In the genomic region with DNA sequence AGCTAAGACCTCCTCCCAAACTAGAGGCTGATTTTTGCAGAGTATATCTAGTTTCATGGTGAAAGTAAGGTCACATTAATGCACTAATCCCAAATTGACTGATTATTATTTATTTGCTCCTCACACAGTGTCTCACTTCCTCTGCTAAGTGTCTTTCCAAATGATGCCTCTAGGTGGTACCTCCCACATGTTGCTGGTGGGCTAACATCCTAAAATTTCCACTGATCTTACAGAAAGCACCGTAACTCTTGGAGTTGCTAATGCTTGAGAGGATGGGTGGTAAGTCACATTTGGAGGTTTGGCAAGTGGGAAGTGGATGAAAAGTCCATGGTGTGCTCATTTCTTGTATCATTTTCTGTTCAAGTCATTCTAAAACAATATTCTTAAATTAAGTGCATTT, we compare ENCODE assay signal across 17 cellular contexts.
DNase-seq lines count a peak whose midpoint lies in the region; TF ChIP-seq lines count a peak whose summit lies in the region.
"Had no signal": no experiment of that assay in that cellular context is flagged by ENCODE, and none has a peak within 500 bp of the region (broad histone marks: within the 10 kb centered on the region; RNA-seq: fewer than 3 reads in every experiment).

No MANE protein-coding gene starts in this region.

- H3K4me2 ChIP-seq in neuronal stem cell (ENCODE audit: insufficient read depth, low read length, poor library complexity, severe bottlenecking) = no peak overlapping the region

- no peak overlapping the region for H3K4me3 ChIP-seq in fibroblast of pulmonary artery (replicated peaks; ENCODE audit: low read depth, low read length)
- no peak overlapping the region for H3K4me3 ChIP-seq in ascending aorta
- H3K4me3 ChIP-seq in neuronal stem cell (ENCODE audit: low read length in 2 of 2) = no peak overlapping the region
- H3K4me3 ChIP-seq: SJCRH30 had no signal

- H3K18ac ChIP-seq in neuronal stem cell (ENCODE audit: low read length) = no peak overlapping the region

- H3K79me1 ChIP-seq in neuronal stem cell (ENCODE audit: low read depth, low read length) = no peaks in the 10 kb centered on the region

- H4K8ac ChIP-seq in neuronal stem cell (ENCODE audit: low read depth, low read length) = no peak overlapping the region

- no peak overlapping the region for H3K23ac ChIP-seq in neuronal stem cell (ENCODE audit: low read depth, low read length, poor library complexity)

- no peak overlapping the region for H2AK5ac ChIP-seq in neuronal stem cell (ENCODE audit: low read depth, low read length)

- H3K36me3 ChIP-seq in ascending aorta (no peaks in the 10 kb centered on the region), neuronal stem cell (replicated peaks in 1 of 2; ENCODE audit: control insufficient read depth in 2 of 2, insufficient read depth in 2 of 2, low read length in 2 of 2) (no peaks in the 10 kb centered on the region)
- H3K36me3 ChIP-seq: neutrophil, SJCRH30 had no signal

- H3K4me1 ChIP-seq in ascending aorta = no peaks in the 10 kb centered on the region
- H3K4me1 ChIP-seq in neuronal stem cell (ENCODE audit: control insufficient read depth in 2 of 2, insufficient read depth in 1 of 2, low read depth in 1 of 2, low read length in 2 of 2) = no peaks in the 10 kb centered on the region
- H3K4me1 ChIP-seq: SJCRH30 had no signal

- no peak overlapping the region for H2AFZ ChIP-seq in neuronal stem cell (ENCODE audit: low read length)

- no peak overlapping the region for H3K14ac ChIP-seq in neuronal stem cell (ENCODE audit: low read length)

- TF ChIP-seq CTCF in C4-2B (conservative IDR thresholded peaks at IDR 0.05) (peak; percentile 30), GM12874 (IDR thresholded peaks at IDR 0.05; ENCODE audit: insufficient read depth, low read depth, low read length) (peak; percentile 23; the same call in 1 of the 2 replicates), fibroblast of pulmonary artery (IDR thresholded peaks at IDR 0.05; ENCODE audit: low read length, missing control alignments) (peak; percentile 32), ascending aorta (IDR thresholded peaks at IDR 0.05) (no peak)

- WGBS in neuronal stem cell (ENCODE audit: extremely low coverage in 2 of 2, insufficient read length in 2 of 2, insufficient replicate concordance in 1 of 2), 2 donors = no CpG with 5 or more reads among the region's 1 CpG

- no peak overlapping the region for H3K9ac ChIP-seq in neuronal stem cell (ENCODE audit: low read depth, low read length, poor library complexity)

- H2BK5ac ChIP-seq in neuronal stem cell (ENCODE audit: low read length) = no peak overlapping the region

- no peak overlapping the region for H3K4ac ChIP-seq in neuronal stem cell (ENCODE audit: low read length)

- no peak overlapping the region for H2BK12ac ChIP-seq in neuronal stem cell (ENCODE audit: low read length)

- H4K91ac ChIP-seq in neuronal stem cell (ENCODE audit: low read depth, low read length, poor library complexity) = no peak overlapping the region

- H3K27me3 ChIP-seq in ascending aorta = no peaks in the 10 kb centered on the region
- no peaks in the 10 kb centered on the region for H3K27me3 ChIP-seq in neuronal stem cell (ENCODE audit: control insufficient read depth in 3 of 3, insufficient read depth in 3 of 3, low read depth in 1 of 3, low read length in 3 of 3)
- H3K27me3 ChIP-seq: neutrophil, SJCRH30 had no signal

- H2BK120ac ChIP-seq in neuronal stem cell (ENCODE audit: low read depth, low read length) = no peak overlapping the region

- H3K27ac ChIP-seq in C4-2B (no peak overlapping the region), ascending aorta (no peak overlapping the region), neuronal stem cell (replicated peaks; ENCODE audit: low read length) (no peak overlapping the region)
- H3K27ac ChIP-seq: neutrophil, SJCRH30 had no signal

- intact Hi-C loops in ascending aorta (cut with DNase I) = no loop called here

- no peak overlapping the region for H2BK15ac ChIP-seq in neuronal stem cell (ENCODE audit: low read length)

- DNase-seq in OCI-M1 (lab: John Stamatoyannopoulos, UW) = peak; percentile 45
- DNase-seq in fibroblast of pulmonary artery (ENCODE audit: low read depth) = no peak
- no peak for DNase-seq in ascending aorta (ENCODE audit: low spot score in 2 of 2)
- no peak for DNase-seq in NCI-H1436 treated with DMSO at 0.1 percent for 48 hours (lab: John Stamatoyannopoulos, UW)
- no peak for DNase-seq in neuronal stem cell (ENCODE audit: low spot score)
- DNase-seq: activated CD4-positive, CD25-positive, alpha-beta regulatory T cell; activated naive CD8-positive, alpha-beta T cell treated with anti-CD3 and anti-CD28 coated beads, Interleukin-2, amount 50 U/mL, for 24 hours; activated T-cell treated with anti-CD3 and anti-CD28 coated beads for 4 hours; CD4-positive, alpha-beta T cell; hypothalamus; NCI-H187; NCI-H774; stimulated activated naive CD8-positive, alpha-beta T cell treated with anti-CD3 and anti-CD28 coated beads, Interleukin-15, Interleukin-2, amounts not matched to agents 100 U/mL and 50 U/mL, for 24 hours had no signal

- H3K9me3 ChIP-seq in ascending aorta (peaks cover 4 to 6% of the 10 kb centered on the region in 2 donors), neuronal stem cell (replicated peaks in 1 of 2; ENCODE audit: control insufficient read depth in 2 of 2, insufficient read depth in 1 of 2, low read depth in 1 of 2, low read length in 2 of 2) (no peaks in the 10 kb centered on the region)
- H3K9me3 ChIP-seq: neutrophil, SJCRH30 had no signal

Comparison
In these comparisons a context has a peak if more than half of its experiments do, and no peak if none do; other contexts are left out.
1. CTCF ChIP-seq: peak in C4-2B (single experiment), GM12874 (single experiment) and fibroblast of pulmonary artery (single experiment); none in ascending aorta (0 of 3).